ENCODE assay signal across 28 cellular contexts in genomic region chr2:102131564-102131963, GRCh38. TPM values are rescaled to one million over a fixed set of nuclear protein-coding genes. Genes with fewer than 3 reads are reported as not detected.
"Had no signal": no experiment of that assay in that cellular context is flagged by ENCODE, and none has a peak within 500 bp of the region (broad histone marks: within the 10 kb centered on the region; RNA-seq: fewer than 3 reads in every experiment).

No MANE protein-coding gene starts in this region.

- H3K27ac ChIP-seq: brain microvascular endothelial cell, coronary artery, esophagus muscularis mucosa, foreskin keratinocyte, gastrocnemius medialis, heart left ventricle had no signal

- H3K27ac Mint-ChIP-seq: activated CD8-positive, alpha-beta memory T cell treated with anti-CD3 and anti-CD28 coated beads, Interleukin-2, amount 10 ng/mL, durations not matched to agents 7 days and 5 days; activated CD8-positive, alpha-beta T cell treated with anti-CD3 and anti-CD28 coated beads, Interleukin-2, amount 10 ng/mL, durations not matched to agents 7 days and 5 days; activated naive CD4-positive, alpha-beta T cell treated with anti-CD3 and anti-CD28 coated beads, Interleukin-2, amount 10 ng/mL, durations not matched to agents 7 days and 5 days; activated naive CD8-positive, alpha-beta T cell; activated T-cell treated with anti-CD3 and anti-CD28 coated beads, Interleukin-2, amount 50 U/mL, for 24 hours; activated T-helper 2 cell treated with anti-CD3 and anti-CD28 coated beads, Interferon-gamma antibody, Interleukin-2, Interleukin-4, amounts not matched to agents 10 μg/mL and 5 μg/mL and 100 μg/mL, durations not matched to agents 14 hours and 24 hours and 36 hours; effector memory CD8-positive, alpha-beta T cell had no signal

- H3K27me3 Mint-ChIP-seq: activated naive CD8-positive, alpha-beta T cell had no signal

- H3K9me3 Mint-ChIP-seq: effector memory CD8-positive, alpha-beta T cell had no signal

- H3K4me1 Mint-ChIP-seq: central memory CD8-positive, alpha-beta T cell had no signal

- H3K4me3 Mint-ChIP-seq: activated CD4-positive, alpha-beta memory T cell treated with anti-CD3 and anti-CD28 coated beads for 36 hours; activated CD8-positive, alpha-beta memory T cell treated with anti-CD3 and anti-CD28 coated beads, Interleukin-2, amount 10 ng/mL, durations not matched to agents 7 days and 5 days; activated CD8-positive, alpha-beta T cell treated with anti-CD3 and anti-CD28 coated beads, Interleukin-2, amount 10 ng/mL, durations not matched to agents 7 days and 5 days; activated naive CD4-positive, alpha-beta T cell treated with anti-CD3 and anti-CD28 coated beads, Interleukin-2, amount 10 ng/mL, durations not matched to agents 7 days and 5 days; activated naive CD8-positive, alpha-beta T cell; activated T-cell treated with anti-CD3 and anti-CD28 coated beads, Interleukin-2, amount 50 U/mL, for 24 hours; central memory CD8-positive, alpha-beta T cell; dendritic cell treated with granulocyte-macrophage colony-stimulating factor and Interleukin-4, amounts not matched to agents 40 ng/mL and 50 ng/mL, for 4 days; effector memory CD8-positive, alpha-beta T cell had no signal

- H3K27me3 ChIP-seq: brain microvascular endothelial cell, esophagus muscularis mucosa, foreskin keratinocyte, gastrocnemius medialis, heart left ventricle had no signal

- H3K36me3 Mint-ChIP-seq: activated naive CD4-positive, alpha-beta T cell treated with anti-CD3 and anti-CD28 coated beads, Interleukin-2, amount 10 ng/mL, durations not matched to agents 7 days and 5 days had no signal

- ATAC-seq: activated CD8-positive, alpha-beta memory T cell treated with anti-CD3 and anti-CD28 coated beads, Interleukin-2, amount 10 ng/mL, durations not matched to agents 7 days and 5 days; activated CD8-positive, alpha-beta T cell treated with anti-CD3 and anti-CD28 coated beads, Interleukin-2, amount 10 ng/mL, durations not matched to agents 7 days and 5 days; effector memory CD8-positive, alpha-beta T cell; foreskin keratinocyte; gastrocnemius medialis; heart left ventricle had no signal

- H3K9me3 ChIP-seq: esophagus muscularis mucosa, gastrocnemius medialis had no signal

- DNase-seq: activated CD4-positive, alpha-beta memory T cell treated with anti-CD3 and anti-CD28 coated beads for 36 hours; activated CD4-positive, alpha-beta T cell treated with anti-CD3 and anti-CD28 coated beads for 1 hour; activated CD4-positive, alpha-beta T cell treated with anti-CD3 and anti-CD28 coated beads for 48 hours; activated CD4-positive, alpha-beta T cell treated with anti-CD3 and anti-CD28 coated beads, Interleukin-2, amount 50 U/mL, for 1 hour; activated CD8-positive, alpha-beta memory T cell treated with anti-CD3 and anti-CD28 coated beads, Interleukin-2, amount 10 ng/mL, durations not matched to agents 7 days and 5 days; activated CD8-positive, alpha-beta memory T cell treated with anti-CD3 and anti-CD28 coated beads, Interleukin-2, amount 50 U/mL, for 4 hours; activated CD8-positive, alpha-beta T cell treated with anti-CD3 and anti-CD28 coated beads, Interleukin-2, amount 10 ng/mL, durations not matched to agents 7 days and 5 days; activated effector memory CD4-positive, alpha-beta T cell treated with anti-CD3 and anti-CD28 coated beads, Interleukin-2, amount 50 U/mL, for 16 hours; activated naive CD4-positive, alpha-beta T cell treated with anti-CD3 and anti-CD28 coated beads, Interleukin-2, amount 10 ng/mL, durations not matched to agents 7 days and 5 days; activated T-cell treated with anti-CD3 and anti-CD28 coated beads, Interleukin-2, amount 50 U/mL, for 24 hours; amniotic stem cell; anterior cingulate cortex; brain microvascular endothelial cell; effector CD4-positive, alpha-beta T cell; effector memory CD8-positive, alpha-beta T cell; erythroblast; foreskin keratinocyte; gastrocnemius medialis; glutamatergic neuron; heart left ventricle; T-helper 2 cell had no signal

- H3K4me1 ChIP-seq: esophagus muscularis mucosa had no signal

- H3K4me3 ChIP-seq: coronary artery, esophagus muscularis mucosa, gastrocnemius medialis, heart left ventricle had no signal

- H3K36me3 ChIP-seq: brain microvascular endothelial cell, esophagus muscularis mucosa, gastrocnemius medialis, heart left ventricle had no signal

RNA-seq across cellular contexts. Expression of gene IL1R1, which starts 11.0 kb away (rescaled TPM):
- total RNA-seq: activated CD8-positive, alpha-beta T cell treated with anti-CD3 and anti-CD28 coated beads, Interleukin-2, amount 10 ng/mL, durations not matched to agents 7 days and 5 days had no signal

RNA-seq across cellular contexts. Expression of gene IL1RL2, which starts 55.3 kb away (rescaled TPM):
- total RNA-seq: activated CD8-positive, alpha-beta memory T cell treated with anti-CD3 and anti-CD28 coated beads, Interleukin-2, amount 10 ng/mL, durations not matched to agents 7 days and 5 days; activated CD8-positive, alpha-beta T cell treated with anti-CD3 and anti-CD28 coated beads, Interleukin-2, amount 10 ng/mL, durations not matched to agents 7 days and 5 days; activated T-helper 2 cell treated with anti-CD3 and anti-CD28 coated beads, Interferon-gamma antibody, Interleukin-2, Interleukin-4, amounts not matched to agents 10 μg/mL and 5 μg/mL and 100 μg/mL, durations not matched to agents 14 hours and 24 hours and 36 hours; T-helper 1 cell treated with Interleukin-12 subunit alpha and Interleukin-12 subunit beta and Interleukin-4 antibody, amounts not matched to agents 30 ng/mL and 1 ng/mL, for 36 hours had no signal
